8 cellular contexts compared by ENCODE assay signal in the genomic region with DNA sequence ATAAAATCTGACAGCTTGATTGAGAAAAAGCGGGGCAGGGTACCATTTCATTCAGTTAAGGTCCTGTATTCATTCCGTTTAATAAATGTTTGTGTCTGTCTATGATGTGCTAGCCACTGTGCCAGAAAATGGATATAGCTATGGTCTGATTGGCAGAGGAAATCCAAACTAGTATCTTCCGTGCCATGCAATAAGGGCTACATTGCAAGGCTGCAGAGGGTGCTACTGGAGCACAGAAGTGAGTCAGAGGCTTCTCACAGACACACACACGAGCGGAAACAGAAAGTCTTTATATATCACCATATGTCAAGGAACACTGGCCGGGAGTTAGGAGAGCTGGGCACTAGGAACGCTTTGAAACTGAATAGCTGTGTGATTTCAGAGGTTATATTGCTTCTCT. TPM values are rescaled to one million over a fixed set of nuclear protein-coding genes. Genes with fewer than 3 reads are reported as not detected.
DNase-seq lines count a peak whose midpoint lies in the region; ATAC-seq, FAIRE-seq and TF ChIP-seq lines count a peak whose summit lies in the region.
"Not testable (repeated sequence)": the region's sequence is repeated elsewhere in the genome, so short reads cannot be mapped to it uniquely, and the experiment has no call there.

No MANE protein-coding gene starts in this region.

- not testable (repeated sequence) for H3K36me3 ChIP-seq in KOPT-K1 (ENCODE audit: insufficient read depth, low read length); astrocyte (ENCODE audit: insufficient read depth, low read length); neural progenitor cell; stomach smooth muscle (ENCODE audit: control insufficient read depth in 2 of 2, insufficient read depth in 2 of 2, low read length in 2 of 2)
- peaks cover 0 to 13% (median 7%) of the 10 kb centered on the region in 9 donors for H3K36me3 ChIP-seq in heart left ventricle

- ATAC-seq in T-helper 17 cell = peak; percentile 66
- ATAC-seq in heart left ventricle = peak; percentile 47 to 71 (median 58)

- intact Hi-C loops in heart left ventricle (cut with DNase I) = not testable (repeated sequence)

- peak overlapping the region; percentile 99 for H3K4me3 Mint-ChIP-seq in T-helper 17 cell
- H3K4me3 Mint-ChIP-seq in astrocyte (ENCODE audit: unreplicated experiment) = peak overlapping the region; percentile 95
- peak overlapping the region; percentile 99 for H3K4me3 Mint-ChIP-seq in neural progenitor cell

- TF ChIP-seq CTCF in astrocyte (IDR thresholded peaks at IDR 0.05; ENCODE audit: insufficient read depth, low read depth, low read length); neural progenitor cell (IDR thresholded peaks at IDR 0.05): not testable (repeated sequence)
- peak in 3 of 12 donors; percentile 16 to 20 (median 16) for TF ChIP-seq CTCF in heart left ventricle (IDR thresholded peaks at IDR 0.05)

- DNase-seq in ELR (ENCODE audit: low read depth) (peak; percentile 83), HCEC 1CT (peak; percentile 72), astrocyte (ENCODE audit: low read depth) (peak; percentile 70), heart left ventricle (peak in 2 of 5 donors; percentile 19 to 20)
- DNase-seq in T-helper 17 cell; neural progenitor cell (ENCODE audit: low spot score): not testable (repeated sequence)

- peak overlapping the region; percentile 86 for H2AFZ ChIP-seq in astrocyte (ENCODE audit: low read depth, low read length)
- H2AFZ ChIP-seq in neural progenitor cell (replicated peaks) = peak overlapping the region; percentile 63

- H3K4me1 Mint-ChIP-seq in T-helper 17 cell; astrocyte (ENCODE audit: low read depth, unreplicated experiment); neural progenitor cell: not testable (repeated sequence)

- H3K79me2 ChIP-seq in astrocyte (ENCODE audit: insufficient read depth, low read length); neural progenitor cell (ENCODE audit: low read depth): not testable (repeated sequence)

- H3K27ac Mint-ChIP-seq in T-helper 17 cell (peak overlapping the region; percentile 94), astrocyte (ENCODE audit: unreplicated experiment) (peak overlapping the region; percentile 89), neural progenitor cell (peak overlapping the region; percentile 84)

- not testable (repeated sequence) for FAIRE-seq in astrocyte (lab: Jason Lieb, UNC)

- 7 to 15% (median 13%) methylated on average over 7 of the region's 7 CpGs for WGBS in heart left ventricle, 4 donors

- not testable (repeated sequence) for H3F3A ChIP-seq in neural progenitor cell (ENCODE audit: low read depth)

- H3K4me2 ChIP-seq in astrocyte (ENCODE audit: low read length) (peak overlapping the region; percentile 85), neural progenitor cell (peak overlapping the region; percentile 77)

- not testable (repeated sequence) for H3K27me3 ChIP-seq in astrocyte (ENCODE audit: insufficient read depth, low read length); heart left ventricle; neural progenitor cell; stomach smooth muscle (ENCODE audit: control insufficient read depth in 1 of 2, insufficient read depth in 2 of 2, low read length in 2 of 2)

- H3K4me3 ChIP-seq in astrocyte (ENCODE audit: insufficient read depth, low read depth, low read length) = peak overlapping the region; percentile 90
- peak overlapping the region; percentile 22 to 79 (median 67) for H3K4me3 ChIP-seq in heart left ventricle
- peak overlapping the region; percentile 61 for H3K4me3 ChIP-seq in neural progenitor cell
- H3K4me3 ChIP-seq in stomach smooth muscle (ENCODE audit: low read length in 2 of 2) = peak overlapping the region; percentile 72 to 88

- not testable (repeated sequence) for H3K27me3 Mint-ChIP-seq in T-helper 17 cell; astrocyte (ENCODE audit: low read depth, unreplicated experiment); neural progenitor cell (ENCODE audit: insufficient read depth, low read depth)

- not testable (repeated sequence) for H4K20me1 ChIP-seq in astrocyte (ENCODE audit: insufficient read depth, low read length); neural progenitor cell (ENCODE audit: low read depth)

- TF ChIP-seq POLR2A in heart left ventricle (IDR thresholded peaks at IDR 0.05) = not testable (repeated sequence)

- H3K27ac ChIP-seq in KOPT-K1 (ENCODE audit: low read depth, low read length, poor library complexity, severe bottlenecking) (peak overlapping the region; percentile 58), astrocyte (ENCODE audit: low read depth, low read length) (peak overlapping the region; percentile 95), heart left ventricle (peak overlapping the region in 11 of 12 donors; percentile 71 to 88 (median 80)), stomach smooth muscle (ENCODE audit: low read length) (peak overlapping the region; percentile 81)
- H3K27ac ChIP-seq in neural progenitor cell = not testable (repeated sequence)

- not testable (repeated sequence) for H3K9me3 ChIP-seq in KOPT-K1 (ENCODE audit: insufficient read depth, low read length, poor library complexity, severe bottlenecking); T-helper 17 cell (ENCODE audit: control insufficient read depth, low read length, poor library complexity, severe bottlenecking); astrocyte (ENCODE audit: insufficient read depth, low read depth, low read length); heart left ventricle; neural progenitor cell (ENCODE audit: low read depth); stomach smooth muscle (ENCODE audit: control insufficient read depth in 2 of 2, low read length in 2 of 2)

- H3K36me3 Mint-ChIP-seq in T-helper 17 cell (ENCODE audit: low read depth); astrocyte (ENCODE audit: low read depth, unreplicated experiment); neural progenitor cell: not testable (repeated sequence)

- H3K4me1 ChIP-seq in astrocyte (ENCODE audit: insufficient read depth, low read length); heart left ventricle; neural progenitor cell; stomach smooth muscle (ENCODE audit: control insufficient read depth, insufficient read depth, low read length): not testable (repeated sequence)

- peak overlapping the region; percentile 97 for H3K9ac ChIP-seq in astrocyte (ENCODE audit: low read length)
- H3K9ac ChIP-seq in neural progenitor cell = peak overlapping the region; percentile 66
- peak overlapping the region; percentile 77 to 87 for H3K9ac ChIP-seq in stomach smooth muscle (ENCODE audit: low read length in 2 of 2)

- not testable (repeated sequence) for H3K9me3 Mint-ChIP-seq in astrocyte (ENCODE audit: unreplicated experiment); neural progenitor cell

RNA-seq across cellular contexts. Expression of a gene that starts 29.3 kb away (rescaled TPM):
- total RNA-seq in T-helper 17 cell = 10 to 100 TPM; 12.0 to 14.5 TPM
- 6.5 and 7.0 TPM in 2 replicates for total RNA-seq in astrocyte
- 1 to 10 TPM in 8 of 9 donors, under 1 TPM in 1; 0.64 to 7.4 (median 2.0) TPM for total RNA-seq in heart left ventricle
- 1 to 10 TPM; 1.9 to 8.1 TPM for polyA plus RNA-seq in heart left ventricle
- total RNA-seq in neural progenitor cell (ENCODE audit: low replicate concordance) = 11.5 and 12.7 TPM in 2 replicates
